In genomic region chr2:203489531-203489930, GRCh38 we compare ENCODE assay signal across 1 cellular context.
TF ChIP-seq lines count a peak whose summit lies in the region.

No MANE protein-coding gene starts in this region.

TF ChIP-seq in HepG2, 621 proteins besides CTCF, POLR2A, EP300 and RAD21 (continued from another document):
- TF ChIP-seq ZNF331 (CRISPR knock-in tag; IDR thresholded peaks at IDR 0.05): no peak
- TF ChIP-seq ZNF687 (CRISPR knock-in tag; IDR thresholded peaks at IDR 0.05): no peak
- TF ChIP-seq ZNF205 (CRISPR knock-in tag; IDR thresholded peaks at IDR 0.05): no peak
- TF ChIP-seq SRSF1 (optimal IDR thresholded peaks at IDR 0.05; ENCODE audit: low read depth, low read length): no peak
